In the genomic region with DNA sequence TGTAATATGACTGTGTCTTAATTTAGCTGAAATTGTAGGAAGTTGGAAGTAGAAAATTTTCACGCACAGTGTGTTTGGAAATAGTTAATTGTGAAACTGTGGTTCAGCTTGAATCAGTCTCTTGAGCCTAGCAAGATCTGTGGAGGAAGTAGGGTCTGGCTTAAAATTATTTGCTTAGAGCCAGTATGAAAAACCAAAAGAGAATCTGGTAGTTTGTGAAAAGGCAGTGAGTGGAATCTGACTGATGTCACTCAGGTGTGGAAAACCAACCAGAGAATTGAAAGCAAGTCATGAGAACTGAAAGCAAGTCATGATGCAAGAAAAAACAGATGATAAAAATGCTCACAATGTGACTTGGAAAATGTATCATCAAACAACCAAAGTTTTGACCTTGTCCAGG, we compare ENCODE assay signal across 13 cellular contexts. TPM values are rescaled to one million over a fixed set of nuclear protein-coding genes. Genes with fewer than 3 reads are reported as not detected.
DNase-seq lines count a peak whose midpoint lies in the region; ATAC-seq, FAIRE-seq and TF ChIP-seq lines count a peak whose summit lies in the region.
"Had no signal": no experiment of that assay in that cellular context is flagged by ENCODE, and none has a peak within 500 bp of the region (broad histone marks: within the 10 kb centered on the region; RNA-seq: fewer than 3 reads in every experiment).

No MANE protein-coding gene starts in this region.

- peaks cover 5% of the 10 kb centered on the region for H3K36me3 Mint-ChIP-seq in natural killer cell treated with Interleukin-12 subunit alpha and Interleukin-12 subunit beta and Interleukin-15 and Interleukin-18, amount 100 ng/mL, for 72 hours
- H3K36me3 Mint-ChIP-seq: CD8-positive, alpha-beta T cell had no signal

- no peak overlapping the region for H3K27ac Mint-ChIP-seq in natural killer cell treated with Interleukin-12 subunit alpha and Interleukin-12 subunit beta and Interleukin-15 and Interleukin-18, amount 100 ng/mL, for 72 hours
- H3K27ac Mint-ChIP-seq: CD8-positive, alpha-beta T cell had no signal

- ATAC-seq in GM19452 (IDR thresholded peaks at IDR 0.05; ENCODE audit: unreplicated experiment) (peak; percentile 86), HG03039 (IDR thresholded peaks at IDR 0.05; ENCODE audit: unreplicated experiment) (peak; percentile 76)
- ATAC-seq in natural killer cell treated with Interleukin-12 subunit alpha and Interleukin-12 subunit beta and Interleukin-15 and Interleukin-18, amount 100 ng/mL, for 72 hours = no peak
- ATAC-seq: CD8-positive, alpha-beta T cell had no signal

- no peak overlapping the region for H3K4me3 Mint-ChIP-seq in natural killer cell treated with Interleukin-12 subunit alpha and Interleukin-12 subunit beta and Interleukin-15 and Interleukin-18, amount 100 ng/mL, for 72 hours
- H3K4me3 Mint-ChIP-seq: CD8-positive, alpha-beta T cell had no signal

- peaks cover 0 to 3% of the 10 kb centered on the region in 2 donors for H3K4me1 Mint-ChIP-seq in natural killer cell treated with Interleukin-12 subunit alpha and Interleukin-12 subunit beta and Interleukin-15 and Interleukin-18, amount 100 ng/mL, for 72 hours (ENCODE audit: low read depth in 2 of 2)

- H3K27me3 Mint-ChIP-seq in natural killer cell treated with Interleukin-12 subunit alpha and Interleukin-12 subunit beta and Interleukin-15 and Interleukin-18, amount 100 ng/mL, for 72 hours = peaks cover 9 to 19% of the 10 kb centered on the region in 2 donors

- H3K9me3 Mint-ChIP-seq in natural killer cell treated with Interleukin-12 subunit alpha and Interleukin-12 subunit beta and Interleukin-15 and Interleukin-18, amount 100 ng/mL, for 72 hours = no peaks in the 10 kb centered on the region

- peak; percentile 87 for FAIRE-seq in GM12891 (lab: Jason Lieb, UNC)
- no peak for FAIRE-seq in RCC 7860 (lab: Jason Lieb, UNC)
- FAIRE-seq in H54 (lab: Jason Lieb, UNC) = no peak

- DNase-seq in GM12891 (ENCODE audit: insufficient read length, low spot score) (no peak), NOMO-1 treated with DMSO at 0.1 percent for 48 hours (lab: John Stamatoyannopoulos, UW; ENCODE audit: unreplicated experiment) (peak; percentile 96), RCC 7860 (ENCODE audit: low spot score) (no peak), ureter (ENCODE audit: low spot score) (no peak), H54 (ENCODE audit: insufficient read length, low spot score) (no peak)
- no peak for DNase-seq in natural killer cell treated with Interleukin-12 subunit alpha and Interleukin-12 subunit beta and Interleukin-15 and Interleukin-18, amount 100 ng/mL, for 72 hours (ENCODE audit: low spot score)
- DNase-seq: activated naive CD4-positive, alpha-beta T cell treated with Interleukin-2 at 50 U/mL for 16 hours; CD8-positive, alpha-beta T cell; effector CD8-positive, alpha-beta T cell; NCI-H1694; T-helper 1 cell had no signal

- TF ChIP-seq POLR2A in GM12891 (IDR thresholded peaks at IDR 0.05; ENCODE audit: low read depth, low read length) = no peak
- TF ChIP-seq POLR2A in H54 (IDR thresholded peaks at IDR 0.05; ENCODE audit: low read depth, low read length) = no peak

TF ChIP-seq in GM12891, 5 proteins besides CTCF, POLR2A, EP300 and RAD21:
- TF ChIP-seq PAX5 (IDR thresholded peaks at IDR 0.05; ENCODE audit: insufficient read depth, low read length, severe bottlenecking) = no peak
- TF ChIP-seq POU2F2 (IDR thresholded peaks at IDR 0.05; ENCODE audit: low read depth, low read length) = no peak
- TF ChIP-seq POLR2AphosphoS5 (IDR thresholded peaks at IDR 0.05; ENCODE audit: low read depth, low read length) = no peak
- TF ChIP-seq TAF1 (IDR thresholded peaks at IDR 0.05; ENCODE audit: low read depth, low read length) = no peak
- TF ChIP-seq SPI1 (IDR thresholded peaks at IDR 0.05; ENCODE audit: low read depth, low read length) = no peak

RNA-seq across cellular contexts. Expression of a gene that starts 11.5 kb away (rescaled TPM):
- polyA plus RNA-seq in GM12891 (2012; ENCODE audit: low read depth, missing spikeins) = not detected
- total RNA-seq in ureter = 0.39 TPM
- not detected for total RNA-seq in natural killer cell treated with Interleukin-12 subunit alpha and Interleukin-12 subunit beta and Interleukin-15 and Interleukin-18, amount 100 ng/mL, for 72 hours
- total RNA-seq: CD8-positive, alpha-beta T cell had no signal

RNA-seq across cellular contexts. Expression of a gene that starts 14.9 kb away (rescaled TPM):
- polyA plus RNA-seq in GM12891 (2012; ENCODE audit: low read depth, missing spikeins) = 4.9 TPM
- 20.8 TPM for total RNA-seq in ureter
- 1 to 10 TPM; 2.4 to 2.9 TPM for total RNA-seq in natural killer cell treated with Interleukin-12 subunit alpha and Interleukin-12 subunit beta and Interleukin-15 and Interleukin-18, amount 100 ng/mL, for 72 hours

Comparison
In these comparisons a context has a peak if more than half of its experiments do, and no peak if none do; other contexts are left out.
1. ATAC-seq: peak in GM19452 (single experiment) and HG03039 (single experiment); none in natural killer cell treated with Interleukin-12 subunit alpha and Interleukin-12 subunit beta and Interleukin-15 and Interleukin-18, amount 100 ng/mL, for 72 hours (0 of 2).